In genomic region chr12:49550853-49551252, GRCh38 we compare ENCODE assay signal across 1 cellular context.
TF ChIP-seq lines count a peak whose summit lies in the region.

No MANE protein-coding gene starts in this region.

TF ChIP-seq in HepG2, 621 proteins besides CTCF, POLR2A, EP300 and RAD21 (continued from another document):
- no peak for TF ChIP-seq BATF2 (CRISPR knock-in tag; IDR thresholded peaks at IDR 0.05)
- no peak for TF ChIP-seq GTF2F1 (IDR thresholded peaks at IDR 0.05; ENCODE audit: low read length)
- peak; percentile 51; the same call in 1 of the 2 replicates for TF ChIP-seq ZNF124 (CRISPR knock-in tag; IDR thresholded peaks at IDR 0.05)
- TF ChIP-seq RBFOX2 (IDR thresholded peaks at IDR 0.05; ENCODE audit: low read depth, low read length) = no peak
- TF ChIP-seq IRX3 (CRISPR knock-in tag; IDR thresholded peaks at IDR 0.05; ENCODE audit: borderline replicate concordance, low read depth) = no peak
- no peak for TF ChIP-seq NFIC (IDR thresholded peaks at IDR 0.05; ENCODE audit: low read length)
- TF ChIP-seq RFX3 (CRISPR knock-in tag; IDR thresholded peaks at IDR 0.05) = no peak
- no peak for TF ChIP-seq NFE2L1 (CRISPR knock-in tag; IDR thresholded peaks at IDR 0.05; ENCODE audit: borderline replicate concordance)
- no peak for TF ChIP-seq MAFG (CRISPR knock-in tag; IDR thresholded peaks at IDR 0.05)
- TF ChIP-seq MXD4 (CRISPR knock-in tag; IDR thresholded peaks at IDR 0.05) = no peak
- TF ChIP-seq ZNF639 (CRISPR knock-in tag; conservative IDR thresholded peaks at IDR 0.05) = no peak
- peak; percentile 12; the same call in 1 of the 2 replicates for TF ChIP-seq DRAP1 (CRISPR knock-in tag; IDR thresholded peaks at IDR 0.05)
- TF ChIP-seq KDM2A (CRISPR knock-in tag; IDR thresholded peaks at IDR 0.05; ENCODE audit: borderline replicate concordance, low read depth) = peak; percentile 36; the same call in 1 of the 2 replicates
- no peak for TF ChIP-seq IRF9 (CRISPR knock-in tag; IDR thresholded peaks at IDR 0.05; ENCODE audit: borderline replicate concordance)
- no peak for TF ChIP-seq THAP8 (CRISPR knock-in tag; IDR thresholded peaks at IDR 0.05; ENCODE audit: borderline replicate concordance)
- TF ChIP-seq PRDM10 (CRISPR knock-in tag; IDR thresholded peaks at IDR 0.05; ENCODE audit: low read depth) = 0 out of 2 replicates have a peak, but pooled peaks have one; percentile 23
- TF ChIP-seq GATA4 (IDR thresholded peaks at IDR 0.05; ENCODE audit: borderline replicate concordance, low read depth) = no peak
- no peak for TF ChIP-seq HBP1 (CRISPR knock-in tag; IDR thresholded peaks at IDR 0.05; ENCODE audit: low read depth)
- no peak for TF ChIP-seq KLF15 (CRISPR knock-in tag; IDR thresholded peaks at IDR 0.05; ENCODE audit: borderline replicate concordance)
- TF ChIP-seq ZBTB37 (CRISPR knock-in tag; IDR thresholded peaks at IDR 0.05) = no peak
